Comparison of ENCODE assay signal across 15 cellular contexts in the genomic region with DNA sequence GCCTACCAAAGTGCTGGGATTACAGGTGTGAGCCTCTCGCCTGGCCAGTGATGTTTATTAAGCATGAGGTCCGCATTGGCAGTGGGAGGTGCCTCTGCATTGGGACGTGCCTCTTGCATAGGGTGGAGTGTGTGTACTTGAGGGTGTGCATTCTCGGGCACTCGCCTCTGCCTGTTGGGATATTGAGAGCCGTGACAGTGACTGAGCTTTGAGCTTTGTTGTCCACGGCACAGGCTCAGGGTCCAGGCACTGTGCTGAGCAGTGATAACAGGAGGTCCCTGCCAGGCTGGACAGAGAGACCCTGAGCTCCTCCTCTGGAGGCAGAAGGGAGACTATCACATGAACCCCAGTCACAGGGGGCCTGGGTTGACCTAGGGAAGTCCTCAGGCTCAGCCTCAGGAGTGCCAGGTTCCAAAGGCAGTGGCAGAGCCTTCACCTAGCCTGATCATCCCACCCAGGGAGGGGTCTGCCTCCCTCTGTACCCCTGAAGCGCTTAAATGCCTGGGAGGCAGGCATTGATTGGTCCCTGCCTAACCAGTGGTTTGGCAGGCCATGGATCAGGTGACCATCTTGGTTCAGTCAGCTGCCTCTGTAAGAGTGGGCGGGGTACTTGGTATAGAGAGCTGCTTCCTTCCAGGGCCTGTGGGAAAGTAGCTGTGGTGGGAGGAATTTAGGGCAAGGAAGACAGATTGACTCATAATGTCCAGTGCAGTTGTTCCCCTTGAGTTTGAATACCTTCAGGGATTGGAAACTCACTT.
A peak's percentile ranks its signal among the peaks of the same experiment; 100 is the strongest.
DNase-seq lines count a peak whose midpoint lies in the region; ATAC-seq and TF ChIP-seq lines count a peak whose summit lies in the region.
"Had no signal": no experiment of that assay in that cellular context is flagged by ENCODE, and none has a peak within 500 bp of the region (broad histone marks: within the 10 kb centered on the region; RNA-seq: fewer than 3 reads in every experiment).

No MANE protein-coding gene starts in this region.

- WGBS in endodermal cell (ENCODE audit: insufficient coverage in 1 of 2, insufficient read length in 1 of 2), 2 experiments, result 91 to 93% methylated on average over 6 to 9 of the region's 9 CpGs

- no peak for ATAC-seq in GM18873 (IDR thresholded peaks at IDR 0.05; ENCODE audit: low FRiP score, unreplicated experiment)
- no peak for ATAC-seq in GM18517 (IDR thresholded peaks at IDR 0.05; ENCODE audit: unreplicated experiment)
- ATAC-seq in GM21529 (IDR thresholded peaks at IDR 0.05; ENCODE audit: unreplicated experiment), result no peak
- ATAC-seq: naive thymus-derived CD8-positive, alpha-beta T cell had no signal

- H3K27ac ChIP-seq in endodermal cell (ENCODE audit: low read depth, low read length), result no peak overlapping the region
- H3K27ac ChIP-seq: HL-60, transverse colon had no signal

- H3K27me3 ChIP-seq in MG63 (no peaks in the 10 kb centered on the region), endodermal cell (ENCODE audit: control insufficient read depth, insufficient read depth, low read length, poor library complexity, severe bottlenecking) (no peaks in the 10 kb centered on the region), mucosa of stomach (ENCODE audit: control insufficient read depth, insufficient read depth, low read length) (no peaks in the 10 kb centered on the region)
- H3K27me3 ChIP-seq: transverse colon had no signal

- TF ChIP-seq CTCF in endodermal cell (conservative IDR thresholded peaks at IDR 0.05), result no peak

- H3K4me3 ChIP-seq in MG63, result no peak overlapping the region
- H3K4me3 ChIP-seq in endodermal cell (ENCODE audit: low read length), result no peak overlapping the region
- no peak overlapping the region for H3K4me3 ChIP-seq in mucosa of stomach (ENCODE audit: low read length)
- H3K4me3 ChIP-seq: transverse colon had no signal

- H3K4me1 ChIP-seq in endodermal cell (ENCODE audit: control insufficient read depth, insufficient read depth, low read length) (peaks cover 5% of the 10 kb centered on the region), mucosa of stomach (ENCODE audit: control insufficient read depth, insufficient read depth, low read length) (peaks cover 21% of the 10 kb centered on the region)

- no peaks in the 10 kb centered on the region for H3K36me3 ChIP-seq in MG63
- no peaks in the 10 kb centered on the region for H3K36me3 ChIP-seq in endodermal cell (ENCODE audit: control insufficient read depth, insufficient read depth, low read length)
- H3K36me3 ChIP-seq in mucosa of stomach (ENCODE audit: control insufficient read depth, insufficient read depth, low read length), result no peaks in the 10 kb centered on the region
- H3K36me3 ChIP-seq: transverse colon had no signal

- no peak overlapping the region for H3K4me3 Mint-ChIP-seq in endodermal cell
- H3K4me3 Mint-ChIP-seq: naive thymus-derived CD8-positive, alpha-beta T cell had no signal

- no peaks in the 10 kb centered on the region for H3K9me3 Mint-ChIP-seq in endodermal cell
- H3K9me3 Mint-ChIP-seq: naive thymus-derived CD8-positive, alpha-beta T cell had no signal

- DNase-seq in CD1c-positive myeloid dendritic cell (ENCODE audit: extremely low spot score) (peak; percentile 74), MG63 (peak; percentile 74), endodermal cell (no peak)
- no peak for DNase-seq in stimulated activated CD4-positive, alpha-beta T cell treated with anti-CD3 and anti-CD28 coated beads, Interleukin-1b, Interleukin-23, amount 100 ng/mL, for 48 hours
- DNase-seq: activated CD8-positive, alpha-beta memory T cell treated with anti-CD3 and anti-CD28 coated beads for 24 hours; amygdala; GOT3; naive thymus-derived CD8-positive, alpha-beta T cell; NCI-H2029; transverse colon had no signal

- peak overlapping the region; percentile 41 for H3K27ac Mint-ChIP-seq in endodermal cell

- H3K9ac ChIP-seq in endodermal cell (ENCODE audit: extremely low read depth, low read length, poor library complexity, severe bottlenecking) (no peak overlapping the region), mucosa of stomach (ENCODE audit: low read length) (peak overlapping the region; percentile 3)

- H3K9me3 ChIP-seq in MG63 (no peaks in the 10 kb centered on the region), endodermal cell (ENCODE audit: control insufficient read depth, low read length) (no peaks in the 10 kb centered on the region), mucosa of stomach (ENCODE audit: control insufficient read depth, low read length) (no peaks in the 10 kb centered on the region)
- H3K9me3 ChIP-seq: transverse colon had no signal

- H3K4me1 Mint-ChIP-seq in endodermal cell, result peaks cover 30% of the 10 kb centered on the region
- H3K4me1 Mint-ChIP-seq: naive thymus-derived CD8-positive, alpha-beta T cell had no signal

- H3K27me3 Mint-ChIP-seq in endodermal cell (ENCODE audit: insufficient read depth), result no peaks in the 10 kb centered on the region

- H3K36me3 Mint-ChIP-seq in endodermal cell (ENCODE audit: low read depth), result no peaks in the 10 kb centered on the region
- H3K36me3 Mint-ChIP-seq: naive thymus-derived CD8-positive, alpha-beta T cell had no signal

Comparison
In these comparisons a context has a peak if more than half of its experiments do, and no peak if none do; other contexts are left out.
1. DNase-seq: peak in CD1c-positive myeloid dendritic cell (single experiment) and MG63 (single experiment); none in endodermal cell (single experiment) and stimulated activated CD4-positive, alpha-beta T cell treated with anti-CD3 and anti-CD28 coated beads, Interleukin-1b, Interleukin-23, amount 100 ng/mL, for 48 hours (single experiment).